In genomic region chr1:87030740-87031400, GRCh38 we compare ENCODE assay signal across 15 cellular contexts.
A peak's percentile ranks its signal among the peaks of the same experiment; 100 is the strongest.
DNase-seq lines count a peak whose midpoint lies in the region; ATAC-seq and TF ChIP-seq lines count a peak whose summit lies in the region.
"Had no signal": no experiment of that assay in that cellular context is flagged by ENCODE, and none has a peak within 500 bp of the region (broad histone marks: within the 10 kb centered on the region; RNA-seq: fewer than 3 reads in every experiment).

No MANE protein-coding gene starts in this region.

- no peak overlapping the region for H3K56ac ChIP-seq in H9 (ENCODE audit: insufficient read length, low read depth, low read length)

- H3K14ac ChIP-seq in H9 (ENCODE audit: insufficient read depth, low read length) = no peak overlapping the region

- H3K79me2 ChIP-seq in H9 (ENCODE audit: insufficient read depth, low read length) = no peaks in the 10 kb centered on the region
- H3K79me2 ChIP-seq: parathyroid adenoma had no signal

- no peak overlapping the region for H3T11ph ChIP-seq in H9 (ENCODE audit: low read length)

- H2BK120ac ChIP-seq in H9 (ENCODE audit: low read depth, low read length, poor library complexity, severe bottlenecking) = no peak overlapping the region

- no peak overlapping the region for H2BK20ac ChIP-seq in H9 (ENCODE audit: low read depth, low read length, poor library complexity, severe bottlenecking)

- H3K9me3 Mint-ChIP-seq in H9 = no peaks in the 10 kb centered on the region
- no peaks in the 10 kb centered on the region for H3K9me3 Mint-ChIP-seq in activated naive CD8-positive, alpha-beta T cell treated with anti-CD3 and anti-CD28 coated beads for 36 hours
- H3K9me3 Mint-ChIP-seq: CD4-positive, alpha-beta T cell had no signal

- no peaks in the 10 kb centered on the region for H4K20me1 ChIP-seq in H9 (ENCODE audit: control insufficient read depth, insufficient read depth, insufficient read length)

- H2AK5ac ChIP-seq in H9 (ENCODE audit: insufficient read length, low read length) = no peak overlapping the region

- H2BK15ac ChIP-seq in H9 (ENCODE audit: low read depth, low read length) = no peak overlapping the region

- H2AFZ ChIP-seq in H9 (ENCODE audit: low read length) = no peak overlapping the region
- H2AFZ ChIP-seq: parathyroid adenoma had no signal

- H3K4me3 Mint-ChIP-seq in H9 = no peak overlapping the region
- H3K4me3 Mint-ChIP-seq in activated naive CD8-positive, alpha-beta T cell treated with anti-CD3 and anti-CD28 coated beads for 36 hours = no peak overlapping the region
- H3K4me3 Mint-ChIP-seq: CD4-positive, alpha-beta T cell had no signal

- H3K4me2 ChIP-seq in H9 (ENCODE audit: insufficient read depth, insufficient read length, low read length) = no peak overlapping the region

- H2BK5ac ChIP-seq in H9 (ENCODE audit: insufficient read length, low read length) = no peak overlapping the region

- no peaks in the 10 kb centered on the region for H3K23me2 ChIP-seq in H9 (ENCODE audit: insufficient read length, low read depth, low read length, poor library complexity, severe bottlenecking)

- H3K36me3 Mint-ChIP-seq in H9 (ENCODE audit: insufficient read depth in 1 of 3, low read depth in 3 of 3) = no peaks in the 10 kb centered on the region
- peaks cover 5% of the 10 kb centered on the region for H3K36me3 Mint-ChIP-seq in activated naive CD8-positive, alpha-beta T cell treated with anti-CD3 and anti-CD28 coated beads for 36 hours

- H2BK12ac ChIP-seq in H9 (ENCODE audit: insufficient read length, low read depth, low read length) = no peak overlapping the region

- no peak overlapping the region for H3K27ac ChIP-seq in H9 (ENCODE audit: insufficient read length, low read depth, low read length)
- H3K27ac ChIP-seq: HL-60, left lung, parathyroid adenoma, SJSA1 had no signal

- TF ChIP-seq CTCF in H9 (conservative IDR thresholded peaks at IDR 0.05) = no peak

- H3K27me3 Mint-ChIP-seq in H9 (ENCODE audit: low read depth) = no peaks in the 10 kb centered on the region
- no peaks in the 10 kb centered on the region for H3K27me3 Mint-ChIP-seq in activated naive CD8-positive, alpha-beta T cell treated with anti-CD3 and anti-CD28 coated beads for 36 hours
- H3K27me3 Mint-ChIP-seq: CD4-positive, alpha-beta T cell had no signal

- H3K9ac ChIP-seq in H9 (ENCODE audit: extremely low read depth, insufficient read length, low read length) = no peak overlapping the region
- H3K9ac ChIP-seq: parathyroid adenoma had no signal

- DNase-seq in germinal center (ENCODE audit: low spot score) (peak; percentile 17), H9 (no peak), C1 segment of cervical spinal cord (lab: John Stamatoyannopoulos, UW) (no peak)
- no peak for DNase-seq in activated naive CD8-positive, alpha-beta T cell treated with anti-CD3 and anti-CD28 coated beads for 36 hours
- DNase-seq: CD4-positive, alpha-beta T cell; effector CD4-positive, alpha-beta T cell; left lung; NCI-H524 had no signal

- no CpG with 5 or more reads among the region's 7 CpGs for WGBS in H9 (ENCODE audit: extremely low coverage, insufficient read length, low lambda C conversion rate)

- no peaks in the 10 kb centered on the region for H3K4me1 ChIP-seq in H9 (ENCODE audit: insufficient read depth, low read length)
- H3K4me1 ChIP-seq: left lung, parathyroid adenoma, SJSA1 had no signal

- 0 out of 4 replicates have a peak, but pooled peaks cover 0 to 2% of the 10 kb centered on the region in 2 experiments for H3K4me1 Mint-ChIP-seq in H9
- H3K4me1 Mint-ChIP-seq in activated naive CD8-positive, alpha-beta T cell treated with anti-CD3 and anti-CD28 coated beads for 36 hours = peaks cover 7% of the 10 kb centered on the region

- no peaks in the 10 kb centered on the region for H3K79me1 ChIP-seq in H9 (ENCODE audit: insufficient read depth, low read depth, low read length, poor library complexity, severe bottlenecking)

- H3K27ac Mint-ChIP-seq in H9 = no peak overlapping the region
- H3K27ac Mint-ChIP-seq in activated naive CD8-positive, alpha-beta T cell treated with anti-CD3 and anti-CD28 coated beads for 36 hours = no peak overlapping the region
- H3K27ac Mint-ChIP-seq: CD4-positive, alpha-beta T cell had no signal

- H4K8ac ChIP-seq in H9 (replicated peaks; ENCODE audit: insufficient read length, low read depth, low read length) = no peak overlapping the region

- peak; percentile 91 for ATAC-seq in GM18907 (IDR thresholded peaks at IDR 0.05; ENCODE audit: unreplicated experiment)
- peak; percentile 74 for ATAC-seq in GM21576 (IDR thresholded peaks at IDR 0.05; ENCODE audit: unreplicated experiment)
- ATAC-seq in HG03095 (IDR thresholded peaks at IDR 0.05; ENCODE audit: unreplicated experiment) = peak; percentile 87
- ATAC-seq: activated CD4-positive, CD25-positive, alpha-beta regulatory T cell treated with anti-CD3 and anti-CD28 coated beads, Interleukin-2, amount 50 U/mL, for 24 hours; left lung had no signal

- no peak overlapping the region for H3K18ac ChIP-seq in H9 (ENCODE audit: insufficient read length, low read depth, low read length)

- no peak overlapping the region for H4K91ac ChIP-seq in H9 (ENCODE audit: insufficient read length, low read depth, low read length)

- no peak overlapping the region for H3K4ac ChIP-seq in H9 (ENCODE audit: low read depth, low read length)

- no peak overlapping the region for H4K5ac ChIP-seq in H9 (ENCODE audit: insufficient read length, low read depth, low read length)

- no peaks in the 10 kb centered on the region for H3K9me3 ChIP-seq in H9 (ENCODE audit: control insufficient read depth, low read depth, low read length)
- H3K9me3 ChIP-seq: SJSA1 had no signal

- no peak overlapping the region for H3K23ac ChIP-seq in H9 (ENCODE audit: insufficient read length, low read depth, low read length)

- H3K27me3 ChIP-seq in H9 (ENCODE audit: insufficient read depth, low read length) = no peaks in the 10 kb centered on the region
- H3K27me3 ChIP-seq: left lung, SJSA1 had no signal
